ENCODE assay signal across 9 cellular contexts in genomic region chr1:86018311-86018923, GRCh38.
DNase-seq lines count a peak whose midpoint lies in the region; ATAC-seq, FAIRE-seq and TF ChIP-seq lines count a peak whose summit lies in the region.
"Had no signal": no experiment of that assay in that cellular context is flagged by ENCODE, and none has a peak within 500 bp of the region (broad histone marks: within the 10 kb centered on the region; RNA-seq: fewer than 3 reads in every experiment).

No MANE protein-coding gene starts in this region.

- no peak overlapping the region for H3K4me2 ChIP-seq in GM23248 (ENCODE audit: unreplicated experiment)
- H3K4me2 ChIP-seq in keratinocyte (ENCODE audit: control insufficient read depth, extremely low read depth, insufficient read depth, low read depth, low read length), result no peak overlapping the region

- H3K4me1 ChIP-seq in cardiac muscle cell (ENCODE audit: low read depth) (no peaks in the 10 kb centered on the region), GM23248 (ENCODE audit: insufficient read depth) (no peaks in the 10 kb centered on the region), keratinocyte (ENCODE audit: control insufficient read depth, extremely low read depth, insufficient read depth, low read length) (no peaks in the 10 kb centered on the region), vagina (no peaks in the 10 kb centered on the region)

- H3K4me1 Mint-ChIP-seq in activated B cell treated with CpG ODN at 0.5 μM for 24 hours, result no peaks in the 10 kb centered on the region

- H3K9me2 ChIP-seq in GM23248 (ENCODE audit: insufficient read depth), result no peaks in the 10 kb centered on the region

- no peaks in the 10 kb centered on the region for H3K36me3 Mint-ChIP-seq in activated B cell treated with CpG ODN at 0.5 μM for 24 hours (ENCODE audit: low read depth)

- no peak overlapping the region for H3K27ac Mint-ChIP-seq in activated B cell treated with CpG ODN at 0.5 μM for 24 hours
- H3K27ac Mint-ChIP-seq: stimulated activated naive CD8-positive, alpha-beta T cell treated with anti-CD3 and anti-CD28 coated beads, Interleukin-15, Interleukin-2, amounts not matched to agents 100 ng/mL and 50 ng/mL, for 24 hours had no signal

- dilution Hi-C loops in keratinocyte (cut with MboI; ENCODE audit: extremely low pct_ligation_motif_present, low sequenced_read_pairs), result no loop called here

- no peaks in the 10 kb centered on the region for H3F3A ChIP-seq in GM23248 (ENCODE audit: insufficient read depth)

- H3K9me1 ChIP-seq in keratinocyte (ENCODE audit: control insufficient read depth, extremely low read depth, insufficient read depth, low read length), result no peaks in the 10 kb centered on the region

- in situ Hi-C loops in GM23248 (cut with MboI), result no loop called here

- intact Hi-C loops in left ventricle myocardium superior (cut with micrococcal nuclease) (no loop called here), activated B cell treated with CpG ODN at 0.5 μM for 24 hours (cut with micrococcal nuclease) (loop anchor here (1.0 to 5.0 kb wide), 2 partner anchors 406 to 705 kb away; no protein-coding TSS in a partner anchor), vagina (cut with DNase I) (no loop called here)

- no peaks in the 10 kb centered on the region for H3K9me3 ChIP-seq in cardiac muscle cell (ENCODE audit: low read depth)
- H3K9me3 ChIP-seq in GM23248 (ENCODE audit: low read depth), result no peaks in the 10 kb centered on the region
- H3K9me3 ChIP-seq in keratinocyte (ENCODE audit: control insufficient read depth, low read depth, low read length), result no peaks in the 10 kb centered on the region
- H3K9me3 ChIP-seq in vagina, result no peaks in the 10 kb centered on the region

- TF ChIP-seq CTCF in cardiac muscle cell (IDR thresholded peaks at IDR 0.05; ENCODE audit: low read depth, low read length) (peak; percentile 86), activated B cell treated with CpG ODN at 0.5 μM for 24 hours (IDR thresholded peaks at IDR 0.05) (peak; percentile 90), keratinocyte (optimal IDR thresholded peaks at IDR 0.05 in 1 of 3, IDR thresholded peaks at IDR 0.05 in 1 of 3, conservative IDR thresholded peaks at IDR 0.05 in 1 of 3; ENCODE audit: extremely low read depth in 1 of 3, insufficient read depth in 2 of 3, low read length in 3 of 3) (peak in 2 of 3 experiments; percentile 58 to 77), vagina (IDR thresholded peaks at IDR 0.05) (peak in 2 of 3 experiments; percentile 45 to 56)

- 14 to 17% methylated on average over 2 of the region's 2 CpGs for WGBS in GM23248 (ENCODE audit: low coverage in 1 of 2, low lambda C conversion rate in 2 of 2, missing lambda C conversion rate in 2 of 2), 2 experiments

- no peaks in the 10 kb centered on the region for H3K79me2 ChIP-seq in GM23248 (ENCODE audit: insufficient read depth)
- H3K79me2 ChIP-seq in keratinocyte (ENCODE audit: control insufficient read depth, insufficient read depth, low read length), result no peaks in the 10 kb centered on the region

- TF ChIP-seq POLR2A in vagina (IDR thresholded peaks at IDR 0.05), result no peak

- CTCF ChIA-PET in activated B cell treated with CpG ODN at 0.5 μM for 24 hours (lab: Charles Lee), result interaction anchor here (0.7 to 1.9 kb wide), 8 partner anchors 9 to 1073 kb away, joined by 3 to 21 read pairs (median 3); no protein-coding TSS in a partner anchor

- H3K9ac ChIP-seq in GM23248, result no peak overlapping the region
- H3K9ac ChIP-seq in keratinocyte (ENCODE audit: control insufficient read depth, extremely low read depth, insufficient read depth, low read length), result no peak overlapping the region

- no peak for ATAC-seq in left ventricle myocardium superior
- ATAC-seq in activated B cell treated with CpG ODN at 0.5 μM for 24 hours (ENCODE audit: low read depth), result no peak

- no peak overlapping the region for H3K4me3 Mint-ChIP-seq in activated B cell treated with CpG ODN at 0.5 μM for 24 hours
- H3K4me3 Mint-ChIP-seq: stimulated activated naive CD8-positive, alpha-beta T cell treated with anti-CD3 and anti-CD28 coated beads, Interleukin-15, Interleukin-2, amounts not matched to agents 100 ng/mL and 50 ng/mL, for 24 hours had no signal

- H3K36me3 ChIP-seq in cardiac muscle cell, result no peaks in the 10 kb centered on the region
- no peaks in the 10 kb centered on the region for H3K36me3 ChIP-seq in GM23248 (ENCODE audit: low read depth)
- H3K36me3 ChIP-seq in keratinocyte (ENCODE audit: control insufficient read depth in 2 of 2, extremely low read depth in 1 of 2, insufficient read depth in 2 of 2, low read length in 2 of 2), result no peaks in the 10 kb centered on the region
- H3K36me3 ChIP-seq in vagina, result no peaks in the 10 kb centered on the region

- H3K27me3 Mint-ChIP-seq in activated B cell treated with CpG ODN at 0.5 μM for 24 hours, result no peaks in the 10 kb centered on the region
- H3K27me3 Mint-ChIP-seq: stimulated activated naive CD8-positive, alpha-beta T cell treated with anti-CD3 and anti-CD28 coated beads, Interleukin-15, Interleukin-2, amounts not matched to agents 100 ng/mL and 50 ng/mL, for 24 hours had no signal

- no peaks in the 10 kb centered on the region for H3K9me3 Mint-ChIP-seq in activated B cell treated with CpG ODN at 0.5 μM for 24 hours
- H3K9me3 Mint-ChIP-seq: stimulated activated naive CD8-positive, alpha-beta T cell treated with anti-CD3 and anti-CD28 coated beads, Interleukin-15, Interleukin-2, amounts not matched to agents 100 ng/mL and 50 ng/mL, for 24 hours had no signal

- H3K27ac ChIP-seq in cardiac muscle cell (no peak overlapping the region), GM23248 (no peak overlapping the region), keratinocyte (ENCODE audit: control insufficient read depth, insufficient read depth, low read length) (no peak overlapping the region), vagina (no peak overlapping the region)

- H4K20me1 ChIP-seq in GM23248 (ENCODE audit: insufficient read depth), result no peaks in the 10 kb centered on the region
- no peaks in the 10 kb centered on the region for H4K20me1 ChIP-seq in keratinocyte (ENCODE audit: control insufficient read depth, extremely low read depth, insufficient read depth, low read length)

- no peak for FAIRE-seq in keratinocyte (lab: Jason Lieb, UNC)

- no peaks in the 10 kb centered on the region for H3K27me3 ChIP-seq in cardiac muscle cell
- no peaks in the 10 kb centered on the region for H3K27me3 ChIP-seq in GM23248 (replicated peaks; ENCODE audit: insufficient read depth)
- no peaks in the 10 kb centered on the region for H3K27me3 ChIP-seq in keratinocyte (ENCODE audit: control insufficient read depth, extremely low read depth, insufficient read depth, low read length)
- no peaks in the 10 kb centered on the region for H3K27me3 ChIP-seq in vagina

- H3K4me3 ChIP-seq in cardiac muscle cell (no peak overlapping the region), GM23248 (no peak overlapping the region), keratinocyte (ENCODE audit: control insufficient read depth in 2 of 3, extremely low read depth in 1 of 3, insufficient read depth in 2 of 3, low read depth in 1 of 3, low read length in 3 of 3) (no peak overlapping the region), vagina (no peak overlapping the region)

- H2AFZ ChIP-seq in GM23248, result no peak overlapping the region
- no peak overlapping the region for H2AFZ ChIP-seq in keratinocyte (ENCODE audit: control insufficient read depth, low read length)

- POLR2A ChIA-PET in activated B cell treated with CpG ODN at 0.5 μM for 24 hours (lab: Charles Lee), result no interaction called here

- DNase-seq in cardiac muscle cell (ENCODE audit: low read depth in 1 of 2, low spot score in 1 of 2) (peak; percentile 42 to 45), left ventricle myocardium superior (no peak), GM23248 (peak; percentile 50), M059J (ENCODE audit: low read depth) (peak; percentile 43), activated B cell treated with CpG ODN at 0.5 μM for 24 hours (no peak), keratinocyte (ENCODE audit: low read depth, low spot score) (no peak), vagina (ENCODE audit: extremely low spot score in 2 of 2) (no peak)
- DNase-seq in activated T-cell treated with anti-CD3 and anti-CD28 coated beads, Interleukin-2, amount 50 U/mL, for 48 hours, result no peak

Comparison
In these comparisons a context has a peak if more than half of its experiments do, and no peak if none do; other contexts are left out.
1. DNase-seq: peak in cardiac muscle cell (2 of 2), GM23248 (single experiment) and M059J (single experiment); none in left ventricle myocardium superior (single experiment), activated B cell treated with CpG ODN at 0.5 μM for 24 hours (single experiment), keratinocyte (single experiment), vagina (0 of 2) and activated T-cell treated with anti-CD3 and anti-CD28 coated beads, Interleukin-2, amount 50 U/mL, for 48 hours (0 of 2).
2. Peak in every context shown above with its lines, with median percentiles within 50 percentile points of each other: CTCF ChIP-seq.